ENCODE assay signal across 16 cellular contexts in the genomic region with DNA sequence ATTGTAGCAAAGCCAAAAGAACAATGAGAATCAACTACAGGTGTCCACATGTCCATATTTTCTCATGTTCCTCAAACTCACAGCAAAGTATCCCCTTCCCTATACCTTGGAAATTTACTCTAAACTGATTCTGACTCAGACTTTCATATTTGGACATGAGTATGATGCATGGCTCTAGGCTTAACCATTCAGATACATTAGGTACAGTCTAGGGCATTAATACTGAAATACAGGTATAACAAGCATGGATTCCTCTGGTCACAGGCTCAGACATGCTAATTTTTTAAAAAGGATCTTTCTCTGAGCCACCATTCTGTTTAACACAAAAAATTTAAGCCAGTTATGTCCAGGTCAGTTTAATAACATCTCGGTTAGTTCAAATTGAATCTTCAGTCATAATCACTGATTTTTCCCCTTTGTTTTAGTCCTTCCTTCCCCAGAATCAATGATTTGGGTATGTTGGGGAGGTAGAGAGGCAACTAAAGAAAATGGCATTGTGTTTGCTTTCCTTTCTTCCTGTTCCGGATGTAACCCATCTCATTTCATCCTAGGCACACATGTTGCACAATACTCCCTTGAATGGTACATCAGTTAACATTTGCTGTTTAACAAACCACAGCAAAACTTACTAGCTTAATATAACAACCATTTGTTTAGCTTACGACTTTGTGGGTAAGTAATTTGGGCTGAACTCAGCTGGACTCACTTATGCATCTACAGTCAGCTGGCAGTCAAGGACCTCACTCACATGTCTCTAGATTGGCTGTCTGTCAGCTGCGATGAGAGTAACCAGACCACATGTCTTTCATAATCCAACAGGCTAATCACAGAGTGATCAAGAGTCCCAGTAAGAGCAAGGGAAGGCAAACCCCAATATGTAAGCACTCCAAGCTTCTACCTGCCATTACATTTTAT.
A peak's percentile ranks its signal among the peaks of the same experiment; 100 is the strongest.
DNase-seq lines count a peak whose midpoint lies in the region; ATAC-seq, FAIRE-seq and TF ChIP-seq lines count a peak whose summit lies in the region.
"Had no signal": no experiment of that assay in that cellular context is flagged by ENCODE, and none has a peak within 500 bp of the region (broad histone marks: within the 10 kb centered on the region; RNA-seq: fewer than 3 reads in every experiment).

No MANE protein-coding gene starts in this region.

- TF ChIP-seq POLR2A in IMR-90 (IDR thresholded peaks at IDR 0.05; ENCODE audit: low read depth, low read length) (no peak), HepG2 (IDR thresholded peaks at IDR 0.05; ENCODE audit: insufficient read depth in 1 of 2, low read depth in 2 of 2, low read length in 2 of 2) (no peak)

- BruUV-seq in IMR-90 (replicated peaks; lab: Mats Ljungman, UMichigan) (no TSS peak), HepG2 (replicated peaks; lab: Mats Ljungman, UMichigan) (no TSS peak)

- H3K4me1 ChIP-seq in IMR-90 (ENCODE audit: control insufficient read depth, insufficient read depth, low read length) = no peaks in the 10 kb centered on the region
- H3K4me1 ChIP-seq in adipocyte (ENCODE audit: control insufficient read depth, insufficient read depth, low read length) = peaks cover 5% of the 10 kb centered on the region
- no peaks in the 10 kb centered on the region for H3K4me1 ChIP-seq in HepG2 (ENCODE audit: insufficient read depth, low read length)
- no peaks in the 10 kb centered on the region for H3K4me1 ChIP-seq in SJCRH30
- H3K4me1 ChIP-seq: Peyer's patch had no signal

- no peak overlapping the region for H3K4me3 ChIP-seq in AG10803 (ENCODE audit: low read length)
- no peak overlapping the region for H3K4me3 ChIP-seq in IMR-90 (ENCODE audit: insufficient read depth, low read depth, low read length)
- H3K4me3 ChIP-seq in adipocyte (ENCODE audit: low read length) = no peak overlapping the region
- no peak overlapping the region for H3K4me3 ChIP-seq in HepG2 (replicated peaks in 1 of 3; ENCODE audit: insufficient read depth in 1 of 3, low read depth in 2 of 3, low read length in 3 of 3)
- no peak overlapping the region for H3K4me3 ChIP-seq in SJCRH30
- H3K4me3 ChIP-seq: Peyer's patch had no signal

- no peak for TF ChIP-seq CTCF in AG10803 (conservative IDR thresholded peaks at IDR 0.05; ENCODE audit: low read length)
- no peak for TF ChIP-seq CTCF in IMR-90 (conservative IDR thresholded peaks at IDR 0.05; ENCODE audit: low read depth, low read length)
- no peak for TF ChIP-seq CTCF in HepG2 (CRISPR knock-in tag; IDR thresholded peaks at IDR 0.05)

- H2BK120ac ChIP-seq in IMR-90 (ENCODE audit: low read depth, low read length) = no peak overlapping the region

- H3K9me3 ChIP-seq in IMR-90 (ENCODE audit: control insufficient read depth, insufficient read depth, low read length) (peaks cover 2% of the 10 kb centered on the region; the same call in 1 of the 2 replicates), adipocyte (ENCODE audit: control insufficient read depth, low read length) (no peaks in the 10 kb centered on the region), HepG2 (ENCODE audit: low read length) (no peaks in the 10 kb centered on the region), SJCRH30 (replicated peaks) (no peaks in the 10 kb centered on the region)
- H3K9me3 ChIP-seq: Peyer's patch had no signal

- no peak overlapping the region for H4K5ac ChIP-seq in IMR-90 (ENCODE audit: low read depth, low read length)

- no peak overlapping the region for H2BK20ac ChIP-seq in IMR-90 (ENCODE audit: low read depth, low read length)

- no peaks in the 10 kb centered on the region for H3K79me2 ChIP-seq in HepG2 (ENCODE audit: insufficient read depth, low read length)

- FAIRE-seq in HepG2 (lab: Jason Lieb, UNC) = no peak

- H3K4ac ChIP-seq in IMR-90 (ENCODE audit: low read depth, low read length) = no peak overlapping the region

- TF ChIP-seq RAD21 in IMR-90 (IDR thresholded peaks at IDR 0.05; ENCODE audit: low read length) (no peak), HepG2 (CRISPR knock-in tag; IDR thresholded peaks at IDR 0.05) (no peak)

- H3K9me1 ChIP-seq in IMR-90 (ENCODE audit: insufficient read depth, low read length) = no peaks in the 10 kb centered on the region

- no peak overlapping the region for H3K14ac ChIP-seq in IMR-90 (replicated peaks; ENCODE audit: low read depth, low read length)

- no peak overlapping the region for H3K23ac ChIP-seq in IMR-90 (ENCODE audit: low read depth, low read length)

- H2AFZ ChIP-seq in IMR-90 (replicated peaks; ENCODE audit: low read length, poor library complexity) (no peak overlapping the region), HepG2 (ENCODE audit: low read length) (no peak overlapping the region)

- in situ Hi-C loops in IMR-90 (cut with MboI; ENCODE audit: low sequenced_read_pairs) (no loop called here), HepG2 (cut with HindIII; ENCODE audit: extremely low pct_ligation_motif_present, low pct_unique_long_range_greater_than_20kb) (no loop called here)

- H3K4me2 ChIP-seq in IMR-90 (ENCODE audit: low read depth, low read length) = no peak overlapping the region
- no peak overlapping the region for H3K4me2 ChIP-seq in HepG2 (ENCODE audit: low read depth, low read length)

- WGBS in IMR-90 (ENCODE audit: extremely low coverage in 2 of 2, insufficient read length in 1 of 2), 2 experiments = 20% methylated on average over 1 of the region's 4 CpGs; no CpG with 5 or more reads in 1 of the 2 experiments
- 25% methylated on average over 3 of the region's 4 CpGs for WGBS in HepG2 (ENCODE audit: low lambda C conversion rate)

- ATAC-seq in IMR-90 (ENCODE audit: low read depth) = no peak
- no peak for ATAC-seq in HepG2
- ATAC-seq in HG02610 (IDR thresholded peaks at IDR 0.05; ENCODE audit: unreplicated experiment) = no peak

- H4K8ac ChIP-seq in IMR-90 (ENCODE audit: low read depth in 2 of 2, low read length in 2 of 2) = no peak overlapping the region

- H2AK5ac ChIP-seq in IMR-90 (ENCODE audit: low read depth, low read length) = no peak overlapping the region

- H2BK5ac ChIP-seq in IMR-90 (ENCODE audit: low read depth, low read length, poor library complexity, severe bottlenecking) = no peak overlapping the region

- H2BK15ac ChIP-seq in IMR-90 (ENCODE audit: low read depth, low read length) = no peak overlapping the region

- CTCF ChIA-PET in IMR-90 (lab: Yijun Ruan, JAX) (interaction anchor here (0.7 to 0.8 kb wide), 2 partner anchors 10 to 95 kb away, joined by 3 read pairs; no protein-coding TSS in a partner anchor), HepG2 (lab: Yijun Ruan, JAX; ENCODE audit: low intra/inter-chr PET ratio, low total read pairs) (no interaction called here)

- intact Hi-C loops in IMR-90 (cut with micrococcal nuclease) = no loop called here
- intact Hi-C loops in HepG2 (cut with micrococcal nuclease; ENCODE audit: unreplicated experiment) = no loop called here

- no peak overlapping the region for H4K91ac ChIP-seq in IMR-90 (ENCODE audit: insufficient read depth, low read depth, low read length)

- H3K27ac ChIP-seq in IMR-90 (ENCODE audit: insufficient read depth, low read length) (no peak overlapping the region), HepG2 (ENCODE audit: extremely low read length, insufficient read depth, low read length) (no peak overlapping the region), SJCRH30 (no peak overlapping the region)
- H3K27ac ChIP-seq: Peyer's patch had no signal

- H3K36me3 ChIP-seq in IMR-90 (ENCODE audit: control insufficient read depth, insufficient read depth, low read length) = no peaks in the 10 kb centered on the region
- no peaks in the 10 kb centered on the region for H3K36me3 ChIP-seq in adipocyte (ENCODE audit: control insufficient read depth, insufficient read depth, low read length, severe bottlenecking)
- H3K36me3 ChIP-seq in HepG2 (replicated peaks in 1 of 2; ENCODE audit: control insufficient read depth in 1 of 2, insufficient read depth in 2 of 2, low read length in 2 of 2) = no peaks in the 10 kb centered on the region
- H3K36me3 ChIP-seq in SJCRH30 = no peaks in the 10 kb centered on the region
- H3K36me3 ChIP-seq: Peyer's patch had no signal

- H3K18ac ChIP-seq in IMR-90 (ENCODE audit: low read depth, low read length) = no peak overlapping the region

- no peak overlapping the region for H3K56ac ChIP-seq in IMR-90 (ENCODE audit: extremely low read depth, insufficient read depth, low read length)

- no peak overlapping the region for H3K9ac ChIP-seq in IMR-90 (ENCODE audit: low read depth, low read length)
- H3K9ac ChIP-seq in adipocyte (ENCODE audit: low read length) = no peak overlapping the region
- H3K9ac ChIP-seq in HepG2 (ENCODE audit: insufficient read depth, low read depth, low read length) = no peak overlapping the region

- H3K27me3 ChIP-seq in IMR-90 (ENCODE audit: control insufficient read depth, insufficient read depth, low read length) = no peaks in the 10 kb centered on the region
- H3K27me3 ChIP-seq in adipocyte (replicated peaks; ENCODE audit: control insufficient read depth, insufficient read depth, low read length) = no peaks in the 10 kb centered on the region
- H3K27me3 ChIP-seq in HepG2 (ENCODE audit: control insufficient read depth in 1 of 2, insufficient read depth in 2 of 2, low read length in 2 of 2) = no peaks in the 10 kb centered on the region
- H3K27me3 ChIP-seq in SJCRH30 = no peaks in the 10 kb centered on the region
- H3K27me3 ChIP-seq: Peyer's patch had no signal

- TF ChIP-seq EP300 in HepG2 (IDR thresholded peaks at IDR 0.05; ENCODE audit: low read depth in 2 of 2, low read length in 2 of 2) = no peak
- no peak for TF ChIP-seq EP300 in HepG2 (CRISPR knock-in tag; IDR thresholded peaks at IDR 0.05; ENCODE audit: borderline replicate concordance)

- no peaks in the 10 kb centered on the region for H3K79me1 ChIP-seq in IMR-90 (ENCODE audit: low read depth in 1 of 2, low read length in 2 of 2)

- dilution Hi-C loops in IMR-90 (cut with HindIII; ENCODE audit: low sequenced_read_pairs, unreplicated experiment) = no loop called here

- H4K20me1 ChIP-seq in IMR-90 (ENCODE audit: insufficient read depth, low read length) = no peaks in the 10 kb centered on the region
- H4K20me1 ChIP-seq in HepG2 (ENCODE audit: insufficient read depth, low read length) = no peaks in the 10 kb centered on the region

- POLR2A ChIA-PET in IMR-90 (lab: Charles Lee; ENCODE audit: unreplicated experiment) (no interaction called here), HepG2 (lab: Yijun Ruan, JAX) (no interaction called here)

- H2AK9ac ChIP-seq in IMR-90 (replicated peaks; ENCODE audit: low read depth, low read length, poor library complexity) = no peak overlapping the region

- DNase-seq in AG10803 (ENCODE audit: low read depth) = peak; percentile 81
- DNase-seq in IMR-90 = no peak
- DNase-seq in adipocyte (ENCODE audit: low read depth) = peak; percentile 18
- DNase-seq in HepG2 (ENCODE audit: low spot score) = no peak
- no peak for DNase-seq in SJCRH30
- no peak for DNase-seq in NOMO-1 treated with dmso at 0.1 percent for 144 hours (lab: John Stamatoyannopoulos, UW; ENCODE audit: unreplicated experiment)
- DNase-seq: C1 segment of cervical spinal cord, EL, H7, NCI-H1048, NCI-H146, NCI-H345, Peyer's patch, SIG-M5, SW 1271 had no signal

TF ChIP-seq in IMR-90, 13 proteins besides CTCF, POLR2A, EP300 and RAD21 (continues in another document):
- TF ChIP-seq CEBPB (IDR thresholded peaks at IDR 0.05; ENCODE audit: low read depth, low read length) = peak; percentile 63
- no peak for TF ChIP-seq RFX5 (IDR thresholded peaks at IDR 0.05; ENCODE audit: low read depth, low read length)

TF ChIP-seq in HepG2, 621 proteins besides CTCF, POLR2A, EP300 and RAD21 (continues in another document):
- TF ChIP-seq CEBPG (CRISPR knock-in tag; IDR thresholded peaks at IDR 0.05) = peak; percentile 45; the same call in 1 of the 2 replicates
- no peak for TF ChIP-seq POLR2AphosphoS2 (IDR thresholded peaks at IDR 0.05; ENCODE audit: low read depth, low read length)

Comparison
In these comparisons a context has a peak if more than half of its experiments do, and no peak if none do; other contexts are left out.
1. DNase-seq: peak in AG10803 (single experiment) and adipocyte (single experiment); none in IMR-90 (single experiment), HepG2 (single experiment), SJCRH30 (0 of 2) and NOMO-1 treated with dmso at 0.1 percent for 144 hours (single experiment).